ENCODE assay signal across 17 cellular contexts in genomic region chr2:81542119-81542518, GRCh38.
DNase-seq lines count a peak whose midpoint lies in the region; ATAC-seq, FAIRE-seq and TF ChIP-seq lines count a peak whose summit lies in the region.
"Had no signal": no experiment of that assay in that cellular context is flagged by ENCODE, and none has a peak within 500 bp of the region (broad histone marks: within the 10 kb centered on the region; RNA-seq: fewer than 3 reads in every experiment).

No MANE protein-coding gene starts in this region.

- ATAC-seq in activated T-cell treated with anti-CD3 and anti-CD28 coated beads, Interleukin-2, amount 50 U/mL, for 72 hours (replicated peaks in 1 of 2): no peak
- ATAC-seq: CD8-positive, alpha-beta T cell; K562 had no signal

- no peak for FAIRE-seq in bronchial epithelial cell (lab: Jason Lieb, UNC)
- FAIRE-seq: D721Med, GM18507, H1, K562 had no signal

- in situ Hi-C loops in GM13976 (cut with MboI; ENCODE audit: low sequenced_read_pairs, unreplicated experiment): no loop called here

- H3K36me3 Mint-ChIP-seq in activated T-cell treated with anti-CD3 and anti-CD28 coated beads, Interleukin-2, amount 50 U/mL, for 72 hours (ENCODE audit: insufficient read depth in 2 of 2): no peaks in the 10 kb centered on the region
- H3K36me3 Mint-ChIP-seq: CD14-positive monocyte; CD8-positive, alpha-beta T cell had no signal

- H3K9me3 Mint-ChIP-seq in activated T-cell treated with anti-CD3 and anti-CD28 coated beads, Interleukin-2, amount 50 U/mL, for 72 hours: peaks cover 2 to 4% of the 10 kb centered on the region in 2 donors

- H3K36me3 ChIP-seq in bronchial epithelial cell (ENCODE audit: control insufficient read depth, insufficient read depth, low read length): no peaks in the 10 kb centered on the region

- TF ChIP-seq CTCF in LNCaP clone FGC (IDR thresholded peaks at IDR 0.05; ENCODE audit: control insufficient read depth, extremely low read depth, insufficient read depth): no peak
- no peak for TF ChIP-seq CTCF in bronchial epithelial cell (IDR thresholded peaks at IDR 0.05; ENCODE audit: insufficient read depth, low read length, severe bottlenecking)
- TF ChIP-seq CTCF in GM13976 (IDR thresholded peaks at IDR 0.05; ENCODE audit: borderline replicate concordance, control extremely low read depth, extremely low read depth, insufficient read depth, missing control alignments): no peak

- H3K27ac Mint-ChIP-seq in activated T-cell treated with anti-CD3 and anti-CD28 coated beads, Interleukin-2, amount 50 U/mL, for 72 hours: no peak overlapping the region
- H3K27ac Mint-ChIP-seq: CD14-positive monocyte; CD8-positive, alpha-beta T cell had no signal

- H3K4me3 ChIP-seq in LNCaP clone FGC (ENCODE audit: low read depth, low read length): no peak overlapping the region
- H3K4me3 ChIP-seq in bronchial epithelial cell (ENCODE audit: low read depth, low read length): no peak overlapping the region
- H3K4me3 ChIP-seq: K562 had no signal

- no peaks in the 10 kb centered on the region for H3K27me3 ChIP-seq in bronchial epithelial cell (ENCODE audit: control insufficient read depth, insufficient read depth, low read length)

- no peak overlapping the region for H3K4me3 Mint-ChIP-seq in activated T-cell treated with anti-CD3 and anti-CD28 coated beads, Interleukin-2, amount 50 U/mL, for 72 hours
- H3K4me3 Mint-ChIP-seq: CD14-positive monocyte; CD8-positive, alpha-beta T cell had no signal

- H3K4me1 Mint-ChIP-seq in activated T-cell treated with anti-CD3 and anti-CD28 coated beads, Interleukin-2, amount 50 U/mL, for 72 hours (ENCODE audit: low read depth): no peaks in the 10 kb centered on the region
- H3K4me1 Mint-ChIP-seq: CD14-positive monocyte had no signal

- DNase-seq in NCI-H146 (lab: John Stamatoyannopoulos, UW) (peak; percentile 0), NCI-H146 treated with DMSO at 0.1 percent for 48 hours (lab: John Stamatoyannopoulos, UW; ENCODE audit: unreplicated experiment) (no peak), DMS53 (lab: John Stamatoyannopoulos, UW) (peak; percentile 57), LNCaP clone FGC (ENCODE audit: low read depth) (peak; percentile 7), bronchial epithelial cell (ENCODE audit: low read depth) (peak; percentile 16), GM13976 (ENCODE audit: low spot score) (no peak)
- no peak for DNase-seq in activated T-cell treated with anti-CD3 and anti-CD28 coated beads, Interleukin-2, amount 50 U/mL, for 72 hours
- no peak for DNase-seq in activated naive CD4-positive, alpha-beta T cell treated with Interleukin-2 at 50 U/mL for 16 hours
- DNase-seq: CD8-positive, alpha-beta T cell; COR-L47; DMS153; HCEC 1CT had no signal

- H3K27me3 Mint-ChIP-seq in activated T-cell treated with anti-CD3 and anti-CD28 coated beads, Interleukin-2, amount 50 U/mL, for 72 hours (ENCODE audit: low read depth): no peaks in the 10 kb centered on the region

Comparison
In these comparisons a context has a peak if more than half of its experiments do, and no peak if none do; other contexts are left out.
1. DNase-seq: peak in NCI-H146 (single experiment), DMS53 (single experiment), LNCaP clone FGC (single experiment) and bronchial epithelial cell (single experiment); none in NCI-H146 treated with DMSO at 0.1 percent for 48 hours (single experiment), GM13976 (single experiment), activated T-cell treated with anti-CD3 and anti-CD28 coated beads, Interleukin-2, amount 50 U/mL, for 72 hours (0 of 2) and activated naive CD4-positive, alpha-beta T cell treated with Interleukin-2 at 50 U/mL for 16 hours (single experiment).